ENCODE assay signal across 17 cellular contexts in genomic region chr7:11120675-11121220, GRCh38.
DNase-seq lines count a peak whose midpoint lies in the region; ATAC-seq lines count a peak whose summit lies in the region.
"Had no signal": no experiment of that assay in that cellular context is flagged by ENCODE, and none has a peak within 500 bp of the region (broad histone marks: within the 10 kb centered on the region; RNA-seq: fewer than 3 reads in every experiment).

No MANE protein-coding gene starts in this region.

- no peaks in the 10 kb centered on the region for H3K27me3 Mint-ChIP-seq in T-helper 1 cell treated with Interleukin-12 subunit alpha and Interleukin-12 subunit beta and Interleukin-4 antibody, amounts not matched to agents 30 μg/mL and 1 μg/mL, for 36 hours (ENCODE audit: low read depth)

- H3K4me3 Mint-ChIP-seq in T-helper 1 cell treated with Interleukin-12 subunit alpha and Interleukin-12 subunit beta and Interleukin-4 antibody, amounts not matched to agents 30 μg/mL and 1 μg/mL, for 36 hours: no peak overlapping the region
- H3K4me3 Mint-ChIP-seq: CD14-positive monocyte had no signal

- DNase-seq in COLO829 (ENCODE audit: low spot score) (no peak), left lobe of liver (ENCODE audit: low spot score) (no peak), occipital lobe (lab: John Stamatoyannopoulos, UW) (no peak), DMS114 treated with DMSO at 0.1 percent for 48 hours (lab: John Stamatoyannopoulos, UW; ENCODE audit: unreplicated experiment) (no peak)
- DNase-seq: activated CD4-positive, alpha-beta T cell treated with anti-CD3 and anti-CD28 coated beads, Interleukin-2, amount 50 U/mL, for 48 hours; activated naive CD4-positive, alpha-beta T cell treated with Interleukin-2 at 50 U/mL for 16 hours; effector memory CD4-positive, alpha-beta T cell; foreskin fibroblast; Karpas-422; mammary epithelial cell; NCI-H2029; NCI-H69 had no signal

- H3K4me1 Mint-ChIP-seq in T-helper 1 cell treated with Interleukin-12 subunit alpha and Interleukin-12 subunit beta and Interleukin-4 antibody, amounts not matched to agents 30 μg/mL and 1 μg/mL, for 36 hours (ENCODE audit: low read depth): peaks cover 18% of the 10 kb centered on the region
- H3K4me1 Mint-ChIP-seq: CD14-positive monocyte had no signal

- peak overlapping the region; percentile 31 for H3K27ac Mint-ChIP-seq in T-helper 1 cell treated with Interleukin-12 subunit alpha and Interleukin-12 subunit beta and Interleukin-4 antibody, amounts not matched to agents 30 μg/mL and 1 μg/mL, for 36 hours
- H3K27ac Mint-ChIP-seq: CD14-positive monocyte had no signal

- H3K36me3 Mint-ChIP-seq in T-helper 1 cell treated with Interleukin-12 subunit alpha and Interleukin-12 subunit beta and Interleukin-4 antibody, amounts not matched to agents 30 μg/mL and 1 μg/mL, for 36 hours (ENCODE audit: low read depth): peaks cover 11% of the 10 kb centered on the region

- peak; percentile 21 for ATAC-seq in GM18519 (IDR thresholded peaks at IDR 0.05; ENCODE audit: low FRiP score, unreplicated experiment)
- ATAC-seq in GM19463 (IDR thresholded peaks at IDR 0.05; ENCODE audit: unreplicated experiment): peak; percentile 49
- peak; percentile 44 for ATAC-seq in HG02981 (IDR thresholded peaks at IDR 0.05; ENCODE audit: unreplicated experiment)
- no peak for ATAC-seq in left lobe of liver

- H3K9me3 Mint-ChIP-seq in T-helper 1 cell treated with Interleukin-12 subunit alpha and Interleukin-12 subunit beta and Interleukin-4 antibody, amounts not matched to agents 30 μg/mL and 1 μg/mL, for 36 hours: no peaks in the 10 kb centered on the region
